Comparison of ENCODE assay signal across 1 cellular context in the genomic region with DNA sequence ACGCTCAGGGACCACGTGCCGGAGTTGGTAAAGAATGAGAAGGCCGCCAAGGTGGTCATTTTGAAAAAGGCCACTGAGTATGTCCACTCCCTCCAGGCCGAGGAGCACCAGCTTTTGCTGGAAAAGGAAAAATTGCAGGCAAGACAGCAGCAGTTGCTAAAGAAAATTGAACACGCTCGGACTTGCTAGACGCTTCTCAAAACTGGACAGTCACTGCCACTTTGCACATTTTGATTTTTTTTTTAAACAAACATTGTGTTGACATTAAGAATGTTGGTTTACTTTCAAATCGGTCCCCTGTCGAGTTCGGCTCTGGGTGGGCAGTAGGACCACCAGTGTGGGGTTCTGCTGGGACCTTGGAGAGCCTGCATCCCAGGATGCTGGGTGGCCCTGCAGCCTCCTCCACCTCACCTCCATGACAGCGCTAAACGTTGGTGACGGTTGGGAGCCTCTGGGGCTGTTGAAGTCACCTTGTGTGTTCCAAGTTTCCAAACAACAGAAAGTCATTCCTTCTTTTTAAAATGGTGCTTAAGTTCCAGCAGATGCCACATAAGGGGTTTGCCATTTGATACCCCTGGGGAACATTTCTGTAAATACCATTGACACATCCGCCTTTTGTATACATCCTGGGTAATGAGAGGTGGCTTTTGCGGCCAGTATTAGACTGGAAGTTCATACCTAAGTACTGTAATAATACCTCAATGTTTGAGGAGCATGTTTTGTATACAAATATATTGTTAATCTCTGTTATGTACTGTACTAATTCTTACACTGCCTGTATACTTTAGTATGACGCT.
TF ChIP-seq lines count a peak whose summit lies in the region.

No MANE protein-coding gene starts in this region.

TF ChIP-seq in H1, 55 proteins besides CTCF, POLR2A, EP300 and RAD21:
- TF ChIP-seq EGR1 (IDR thresholded peaks at IDR 0.05; ENCODE audit: borderline replicate concordance, low read depth, low read length) (no peak), SAP30 (IDR thresholded peaks at IDR 0.05; ENCODE audit: insufficient read depth, insufficient replicate concordance, low read length) (no peak), TEAD4 (IDR thresholded peaks at IDR 0.05; ENCODE audit: low read depth, low read length) (no peak)
